Comparison of ENCODE assay signal across 1 cellular context in the genomic region with DNA sequence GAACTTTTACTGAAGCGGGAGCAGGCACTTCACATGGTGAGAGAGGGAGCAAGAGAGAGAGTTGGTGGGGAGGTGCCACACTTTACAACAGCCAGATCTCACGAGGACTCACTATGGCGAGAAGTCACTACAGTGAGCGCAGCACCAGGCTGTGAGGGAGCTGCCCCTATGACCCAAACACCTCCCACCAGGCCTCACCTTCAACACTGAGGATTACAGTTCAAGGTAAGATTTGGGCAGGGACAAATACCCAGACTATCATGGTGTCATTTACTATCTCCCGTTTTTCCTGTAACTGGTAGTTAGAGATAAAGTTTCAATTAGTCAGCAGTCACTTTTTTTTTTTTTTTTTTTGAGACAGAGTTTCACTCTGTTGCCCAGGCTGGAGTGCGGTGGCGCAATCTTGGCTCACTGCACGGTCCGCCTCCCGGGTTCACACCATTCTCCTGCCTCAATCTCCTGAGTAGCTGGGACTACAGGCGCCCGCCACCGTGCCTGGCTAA.
TF ChIP-seq lines count a peak whose summit lies in the region.

No MANE protein-coding gene starts in this region.

TF ChIP-seq in K562, 482 proteins besides CTCF, POLR2A, EP300 and RAD21 (continued from another document and continues in another):
- TF ChIP-seq, protein P1, sequence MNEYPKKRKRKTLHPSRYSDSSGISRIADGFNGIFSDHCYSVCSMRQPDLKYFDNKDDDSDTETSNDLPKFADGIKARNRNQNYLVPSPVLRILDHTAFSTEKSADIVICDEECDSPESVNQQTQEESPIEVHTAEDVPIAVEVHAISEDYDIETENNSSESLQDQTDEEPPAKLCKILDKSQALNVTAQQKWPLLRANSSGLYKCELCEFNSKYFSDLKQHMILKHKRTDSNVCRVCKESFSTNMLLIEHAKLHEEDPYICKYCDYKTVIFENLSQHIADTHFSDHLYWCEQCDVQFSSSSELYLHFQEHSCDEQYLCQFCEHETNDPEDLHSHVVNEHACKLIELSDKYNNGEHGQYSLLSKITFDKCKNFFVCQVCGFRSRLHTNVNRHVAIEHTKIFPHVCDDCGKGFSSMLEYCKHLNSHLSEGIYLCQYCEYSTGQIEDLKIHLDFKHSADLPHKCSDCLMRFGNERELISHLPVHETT (CRISPR knock-in tag; conservative IDR thresholded peaks at IDR 0.05 in 1 of 2, IDR thresholded peaks at IDR 0.05 in 1 of 2) = peak in 1 of 2 experiments; percentile 43; a peak in 1 of 4 replicates
- TF ChIP-seq ADNP (tag; IDR thresholded peaks at IDR 0.05) = peak; percentile 63; the same call in 1 of the 2 replicates
- no peak for TF ChIP-seq TBL1XR1 (IDR thresholded peaks at IDR 0.05; ENCODE audit: low read length in 2 of 2)
- TF ChIP-seq HSF4 (CRISPR knock-in tag; IDR thresholded peaks at IDR 0.05; ENCODE audit: borderline replicate concordance) = no peak
- TF ChIP-seq SMARCA4 (IDR thresholded peaks at IDR 0.05) = peak; percentile 91
- TF ChIP-seq, protein P2, sequence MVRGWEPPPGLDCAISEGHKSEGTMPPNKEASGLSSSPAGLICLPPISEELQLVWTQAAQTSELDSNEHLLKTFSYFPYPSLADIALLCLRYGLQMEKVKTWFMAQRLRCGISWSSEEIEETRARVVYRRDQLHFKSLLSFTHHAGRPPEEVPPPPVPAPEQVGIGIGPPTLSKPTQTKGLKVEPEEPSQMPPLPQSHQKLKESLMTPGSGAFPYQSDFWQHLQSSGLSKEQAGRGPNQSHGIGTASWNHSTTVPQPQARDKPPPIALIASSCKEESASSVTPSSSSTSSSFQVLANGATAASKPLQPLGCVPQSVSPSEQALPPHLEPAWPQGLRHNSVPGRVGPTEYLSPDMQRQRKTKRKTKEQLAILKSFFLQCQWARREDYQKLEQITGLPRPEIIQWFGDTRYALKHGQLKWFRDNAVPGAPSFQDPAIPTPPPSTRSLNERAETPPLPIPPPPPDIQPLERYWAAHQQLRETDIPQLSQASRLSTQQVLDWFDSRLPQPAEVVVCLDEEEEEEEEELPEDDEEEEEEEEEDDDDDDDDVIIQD (CRISPR knock-in tag; IDR thresholded peaks at IDR 0.05) = no peak
- no peak for TF ChIP-seq NR2C2 (CRISPR knock-in tag; IDR thresholded peaks at IDR 0.05)
- peak; percentile 62 for TF ChIP-seq NR2C2 (tag; IDR thresholded peaks at IDR 0.05)
- no peak for TF ChIP-seq PRMT5 (CRISPR knock-in tag; IDR thresholded peaks at IDR 0.05)
- TF ChIP-seq, protein P3, sequence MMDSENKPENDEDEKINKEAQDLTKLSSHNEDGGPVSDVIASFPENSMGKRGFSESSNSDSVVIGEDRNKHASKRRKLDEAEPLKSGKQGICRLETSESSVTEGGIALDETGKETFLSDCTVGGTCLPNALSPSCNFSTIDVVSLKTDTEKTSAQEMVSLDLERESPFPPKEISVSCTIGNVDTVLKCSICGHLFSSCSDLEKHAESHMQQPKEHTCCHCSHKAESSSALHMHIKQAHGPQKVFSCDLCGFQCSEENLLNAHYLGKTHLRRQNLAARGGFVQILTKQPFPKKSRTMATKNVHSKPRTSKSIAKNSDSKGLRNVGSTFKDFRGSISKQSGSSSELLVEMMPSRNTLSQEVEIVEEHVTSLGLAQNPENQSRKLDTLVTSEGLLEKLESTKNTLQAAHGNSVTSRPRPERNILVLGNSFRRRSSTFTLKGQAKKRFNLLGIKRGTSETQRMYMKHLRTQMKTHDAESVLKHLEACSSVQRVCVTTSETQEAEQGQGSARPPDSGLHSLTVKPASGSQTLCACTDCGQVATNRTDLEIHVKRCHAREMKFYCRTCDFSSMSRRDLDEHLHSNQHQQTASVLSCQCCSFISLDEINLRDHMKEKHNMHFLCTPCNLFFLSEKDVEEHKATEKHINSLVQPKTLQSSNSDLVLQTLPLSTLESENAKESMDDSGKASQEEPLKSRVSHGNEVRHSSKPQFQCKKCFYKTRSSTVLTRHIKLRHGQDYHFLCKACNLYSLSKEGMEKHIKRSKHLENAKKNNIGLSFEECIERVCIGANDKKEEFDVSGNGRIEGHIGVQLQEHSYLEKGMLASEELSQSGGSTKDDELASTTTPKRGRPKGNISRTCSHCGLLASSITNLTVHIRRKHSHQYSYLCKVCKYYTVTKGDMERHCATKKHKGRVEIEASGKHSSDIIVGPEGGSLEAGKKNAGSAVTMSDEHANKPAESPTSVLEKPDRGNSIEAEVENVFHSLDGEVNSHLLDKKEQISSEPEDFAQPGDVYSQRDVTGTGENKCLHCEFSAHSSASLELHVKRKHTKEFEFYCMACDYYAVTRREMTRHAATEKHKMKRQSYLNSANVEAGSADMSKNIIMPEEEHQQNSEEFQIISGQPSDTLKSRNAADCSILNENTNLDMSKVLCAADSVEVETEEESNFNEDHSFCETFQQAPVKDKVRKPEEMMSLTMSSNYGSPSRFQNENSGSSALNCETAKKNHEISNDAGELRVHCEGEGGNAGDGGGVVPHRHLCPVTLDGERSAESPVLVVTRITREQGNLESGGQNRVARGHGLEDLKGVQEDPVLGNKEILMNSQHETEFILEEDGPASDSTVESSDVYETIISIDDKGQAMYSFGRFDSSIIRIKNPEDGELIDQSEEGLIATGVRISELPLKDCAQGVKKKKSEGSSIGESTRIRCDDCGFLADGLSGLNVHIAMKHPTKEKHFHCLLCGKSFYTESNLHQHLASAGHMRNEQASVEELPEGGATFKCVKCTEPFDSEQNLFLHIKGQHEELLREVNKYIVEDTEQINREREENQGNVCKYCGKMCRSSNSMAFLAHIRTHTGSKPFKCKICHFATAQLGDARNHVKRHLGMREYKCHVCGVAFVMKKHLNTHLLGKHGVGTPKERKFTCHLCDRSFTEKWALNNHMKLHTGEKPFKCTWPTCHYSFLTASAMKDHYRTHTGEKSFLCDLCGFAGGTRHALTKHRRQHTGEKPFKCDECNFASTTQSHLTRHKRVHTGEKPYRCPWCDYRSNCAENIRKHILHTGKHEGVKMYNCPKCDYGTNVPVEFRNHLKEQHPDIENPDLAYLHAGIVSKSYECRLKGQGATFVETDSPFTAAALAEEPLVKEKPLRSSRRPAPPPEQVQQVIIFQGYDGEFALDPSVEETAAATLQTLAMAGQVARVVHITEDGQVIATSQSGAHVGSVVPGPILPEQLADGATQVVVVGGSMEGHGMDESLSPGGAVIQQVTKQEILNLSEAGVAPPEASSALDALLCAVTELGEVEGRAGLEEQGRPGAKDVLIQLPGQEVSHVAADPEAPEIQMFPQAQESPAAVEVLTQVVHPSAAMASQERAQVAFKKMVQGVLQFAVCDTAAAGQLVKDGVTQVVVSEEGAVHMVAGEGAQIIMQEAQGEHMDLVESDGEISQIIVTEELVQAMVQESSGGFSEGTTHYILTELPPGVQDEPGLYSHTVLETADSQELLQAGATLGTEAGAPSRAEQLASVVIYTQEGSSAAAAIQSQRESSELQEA (IDR thresholded peaks at IDR 0.05; ENCODE audit: low read depth) = no peak
- TF ChIP-seq FOXA3 (CRISPR knock-in tag; conservative IDR thresholded peaks at IDR 0.05 in 1 of 2, IDR thresholded peaks at IDR 0.05 in 1 of 2) = no peak
- no peak for TF ChIP-seq RAD51 (IDR thresholded peaks at IDR 0.05; ENCODE audit: borderline replicate concordance, low read depth)
- TF ChIP-seq PHB (CRISPR knock-in tag; IDR thresholded peaks at IDR 0.05) = no peak
- TF ChIP-seq JUNB (CRISPR knock-in tag; conservative IDR thresholded peaks at IDR 0.05) = no peak
- TF ChIP-seq EGR1 (conservative IDR thresholded peaks at IDR 0.05) = no peak
- no peak for TF ChIP-seq CBX3 (IDR thresholded peaks at IDR 0.05; ENCODE audit: borderline replicate concordance in 1 of 2, low read length in 2 of 2)
- TF ChIP-seq ZNF707 (CRISPR knock-in tag; conservative IDR thresholded peaks at IDR 0.05) = no peak
- no peak for TF ChIP-seq ZNF311 (CRISPR knock-in tag; IDR thresholded peaks at IDR 0.05)
- TF ChIP-seq, protein P4, sequence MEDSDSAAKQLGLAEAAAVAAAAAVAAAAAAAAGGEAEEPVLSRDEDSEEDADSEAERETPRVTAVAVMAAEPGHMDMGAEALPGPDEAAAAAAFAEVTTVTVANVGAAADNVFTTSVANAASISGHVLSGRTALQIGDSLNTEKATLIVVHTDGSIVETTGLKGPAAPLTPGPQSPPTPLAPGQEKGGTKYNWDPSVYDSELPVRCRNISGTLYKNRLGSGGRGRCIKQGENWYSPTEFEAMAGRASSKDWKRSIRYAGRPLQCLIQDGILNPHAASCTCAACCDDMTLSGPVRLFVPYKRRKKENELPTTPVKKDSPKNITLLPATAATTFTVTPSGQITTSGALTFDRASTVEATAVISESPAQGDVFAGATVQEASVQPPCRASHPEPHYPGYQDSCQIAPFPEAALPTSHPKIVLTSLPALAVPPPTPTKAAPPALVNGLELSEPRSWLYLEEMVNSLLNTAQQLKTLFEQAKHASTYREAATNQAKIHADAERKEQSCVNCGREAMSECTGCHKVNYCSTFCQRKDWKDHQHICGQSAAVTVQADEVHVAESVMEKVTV (CRISPR knock-in tag; IDR thresholded peaks at IDR 0.05) = no peak
- no peak for TF ChIP-seq RBM15 (IDR thresholded peaks at IDR 0.05; ENCODE audit: insufficient read depth, low read length)
- TF ChIP-seq ZZZ3 (IDR thresholded peaks at IDR 0.05) = no peak
- TF ChIP-seq FOXK1 (CRISPR knock-in tag; IDR thresholded peaks at IDR 0.05; ENCODE audit: borderline replicate concordance) = no peak
- peak; percentile 45; the same call in 1 of the 2 replicates for TF ChIP-seq BCOR (IDR thresholded peaks at IDR 0.05)
- no peak for TF ChIP-seq PCBP1 (IDR thresholded peaks at IDR 0.05; ENCODE audit: low read depth, low read length, poor library complexity, severe bottlenecking)
- TF ChIP-seq KAT8 (IDR thresholded peaks at IDR 0.05; ENCODE audit: low read depth) = no peak
- no peak for TF ChIP-seq HNRNPL (IDR thresholded peaks at IDR 0.05; ENCODE audit: low read depth, low read length)
- TF ChIP-seq, protein P5, sequence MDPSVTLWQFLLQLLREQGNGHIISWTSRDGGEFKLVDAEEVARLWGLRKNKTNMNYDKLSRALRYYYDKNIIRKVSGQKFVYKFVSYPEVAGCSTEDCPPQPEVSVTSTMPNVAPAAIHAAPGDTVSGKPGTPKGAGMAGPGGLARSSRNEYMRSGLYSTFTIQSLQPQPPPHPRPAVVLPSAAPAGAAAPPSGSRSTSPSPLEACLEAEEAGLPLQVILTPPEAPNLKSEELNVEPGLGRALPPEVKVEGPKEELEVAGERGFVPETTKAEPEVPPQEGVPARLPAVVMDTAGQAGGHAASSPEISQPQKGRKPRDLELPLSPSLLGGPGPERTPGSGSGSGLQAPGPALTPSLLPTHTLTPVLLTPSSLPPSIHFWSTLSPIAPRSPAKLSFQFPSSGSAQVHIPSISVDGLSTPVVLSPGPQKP (CRISPR knock-in tag; IDR thresholded peaks at IDR 0.05) = no peak
- TF ChIP-seq FOXM1 (IDR thresholded peaks at IDR 0.05; ENCODE audit: low read depth) = peak; percentile 52
- TF ChIP-seq FOXM1 (CRISPR knock-in tag; IDR thresholded peaks at IDR 0.05; ENCODE audit: low read depth) = no peak
- TF ChIP-seq SAP30 (IDR thresholded peaks at IDR 0.05; ENCODE audit: borderline replicate concordance, insufficient read depth, low read depth, low read length, poor library complexity, severe bottlenecking) = no peak
- 0 out of 2 replicates have a peak, but pooled peaks have one; percentile 30 for TF ChIP-seq SMARCC2 (IDR thresholded peaks at IDR 0.05; ENCODE audit: low read depth)
- no peak for TF ChIP-seq RBM39 (optimal IDR thresholded peaks at IDR 0.05; ENCODE audit: low read depth, low read length)
- TF ChIP-seq, protein P6, sequence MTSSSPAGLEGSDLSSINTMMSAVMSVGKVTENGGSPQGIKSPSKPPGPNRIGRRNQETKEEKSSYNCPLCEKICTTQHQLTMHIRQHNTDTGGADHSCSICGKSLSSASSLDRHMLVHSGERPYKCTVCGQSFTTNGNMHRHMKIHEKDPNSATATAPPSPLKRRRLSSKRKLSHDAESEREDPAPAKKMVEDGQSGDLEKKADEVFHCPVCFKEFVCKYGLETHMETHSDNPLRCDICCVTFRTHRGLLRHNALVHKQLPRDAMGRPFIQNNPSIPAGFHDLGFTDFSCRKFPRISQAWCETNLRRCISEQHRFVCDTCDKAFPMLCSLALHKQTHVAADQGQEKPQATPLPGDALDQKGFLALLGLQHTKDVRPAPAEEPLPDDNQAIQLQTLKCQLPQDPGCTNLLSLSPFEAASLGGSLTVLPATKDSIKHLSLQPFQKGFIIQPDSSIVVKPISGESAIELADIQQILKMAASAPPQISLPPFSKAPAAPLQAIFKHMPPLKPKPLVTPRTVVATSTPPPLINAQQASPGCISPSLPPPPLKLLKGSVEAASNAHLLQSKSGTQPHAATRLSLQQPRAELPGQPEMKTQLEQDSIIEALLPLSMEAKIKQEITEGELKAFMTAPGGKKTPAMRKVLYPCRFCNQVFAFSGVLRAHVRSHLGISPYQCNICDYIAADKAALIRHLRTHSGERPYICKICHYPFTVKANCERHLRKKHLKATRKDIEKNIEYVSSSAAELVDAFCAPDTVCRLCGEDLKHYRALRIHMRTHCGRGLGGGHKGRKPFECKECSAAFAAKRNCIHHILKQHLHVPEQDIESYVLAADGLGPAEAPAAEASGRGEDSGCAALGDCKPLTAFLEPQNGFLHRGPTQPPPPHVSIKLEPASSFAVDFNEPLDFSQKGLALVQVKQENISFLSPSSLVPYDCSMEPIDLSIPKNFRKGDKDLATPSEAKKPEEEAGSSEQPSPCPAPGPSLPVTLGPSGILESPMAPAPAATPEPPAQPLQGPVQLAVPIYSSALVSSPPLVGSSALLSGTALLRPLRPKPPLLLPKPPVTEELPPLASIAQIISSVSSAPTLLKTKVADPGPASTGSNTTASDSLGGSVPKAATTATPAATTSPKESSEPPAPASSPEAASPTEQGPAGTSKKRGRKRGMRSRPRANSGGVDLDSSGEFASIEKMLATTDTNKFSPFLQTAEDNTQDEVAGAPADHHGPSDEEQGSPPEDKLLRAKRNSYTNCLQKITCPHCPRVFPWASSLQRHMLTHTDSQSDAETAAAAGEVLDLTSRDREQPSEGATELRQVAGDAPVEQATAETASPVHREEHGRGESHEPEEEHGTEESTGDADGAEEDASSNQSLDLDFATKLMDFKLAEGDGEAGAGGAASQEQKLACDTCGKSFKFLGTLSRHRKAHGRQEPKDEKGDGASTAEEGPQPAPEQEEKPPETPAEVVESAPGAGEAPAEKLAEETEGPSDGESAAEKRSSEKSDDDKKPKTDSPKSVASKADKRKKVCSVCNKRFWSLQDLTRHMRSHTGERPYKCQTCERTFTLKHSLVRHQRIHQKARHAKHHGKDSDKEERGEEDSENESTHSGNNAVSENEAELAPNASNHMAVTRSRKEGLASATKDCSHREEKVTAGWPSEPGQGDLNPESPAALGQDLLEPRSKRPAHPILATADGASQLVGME (CRISPR knock-in tag; IDR thresholded peaks at IDR 0.05) = no peak
- no peak for TF ChIP-seq ZNF583 (CRISPR knock-in tag; IDR thresholded peaks at IDR 0.05)
- no peak for TF ChIP-seq MTA3 (IDR thresholded peaks at IDR 0.05; ENCODE audit: borderline replicate concordance)
- no peak for TF ChIP-seq ZKSCAN3 (CRISPR knock-in tag; IDR thresholded peaks at IDR 0.05)
- no peak for TF ChIP-seq PHB2 (IDR thresholded peaks at IDR 0.05; ENCODE audit: low read depth)
